Comparison of ENCODE assay signal across 2 cellular contexts in genomic region chr9:137109250-137110146, GRCh38.
TF ChIP-seq lines count a peak whose summit lies in the region.

No MANE protein-coding gene starts in this region.

TF ChIP-seq in HepG2, 621 proteins besides CTCF, POLR2A, EP300 and RAD21:
- TF ChIP-seq RBM22 (optimal IDR thresholded peaks at IDR 0.05; ENCODE audit: low read length) (peak; percentile 25), NFIC (IDR thresholded peaks at IDR 0.05; ENCODE audit: low read length) (no peak)

TF ChIP-seq in SK-N-SH, 30 proteins besides CTCF, POLR2A, EP300 and RAD21:
- TF ChIP-seq REST (IDR thresholded peaks at IDR 0.05; ENCODE audit: low read depth, low read length): no peak
- no peak for TF ChIP-seq GABPA (IDR thresholded peaks at IDR 0.05; ENCODE audit: low read depth)
- TF ChIP-seq MXI1 (IDR thresholded peaks at IDR 0.05; ENCODE audit: low read depth, low read length): no peak
- TF ChIP-seq ZBTB33 (IDR thresholded peaks at IDR 0.05; ENCODE audit: borderline replicate concordance, low read depth): no peak
- TF ChIP-seq RFX5 (IDR thresholded peaks at IDR 0.05; ENCODE audit: low read length): no peak
- TF ChIP-seq IRF3 (IDR thresholded peaks at IDR 0.05; ENCODE audit: low read depth, low read length): no peak
- no peak for TF ChIP-seq GATA2 (CRISPR knock-in tag; IDR thresholded peaks at IDR 0.05)
- no peak for TF ChIP-seq MAX (IDR thresholded peaks at IDR 0.05; ENCODE audit: low read depth)
- no peak for TF ChIP-seq TAF1 (IDR thresholded peaks at IDR 0.05; ENCODE audit: borderline replicate concordance, low read depth, low read length)
